In genomic region chr6:89081423-89082322, GRCh38 we compare ENCODE assay signal across 9 cellular contexts. TPM values are rescaled to one million over a fixed set of nuclear protein-coding genes. Genes with fewer than 3 reads are reported as not detected.
DNase-seq lines count a peak whose midpoint lies in the region; ATAC-seq lines count a peak whose summit lies in the region.
"Had no signal": no experiment of that assay in that cellular context is flagged by ENCODE, and none has a peak within 500 bp of the region (broad histone marks: within the 10 kb centered on the region; RNA-seq: fewer than 3 reads in every experiment).

No MANE protein-coding gene starts in this region.

- peak; percentile 65 for ATAC-seq in GM19025 (IDR thresholded peaks at IDR 0.05; ENCODE audit: low read depth, unreplicated experiment)
- peak; percentile 59 for ATAC-seq in HG03354 (IDR thresholded peaks at IDR 0.05; ENCODE audit: poor library complexity, severe bottlenecking, unreplicated experiment)

- DNase-seq in AG20443 (ENCODE audit: low spot score) = peak; percentile 95
- peak; percentile 88 for DNase-seq in NCI-H446 treated with DMSO at 0.1 percent for 48 hours (lab: John Stamatoyannopoulos, UW)
- peak; percentile 99 for DNase-seq in activated CD4-positive, alpha-beta T cell treated with anti-CD3 and anti-CD28 coated beads for 1 hour
- DNase-seq in cerebellum (ENCODE audit: low spot score) = peak; percentile 90
- peak; percentile 91 for DNase-seq in kidney glomerular epithelial cell (lab: John Stamatoyannopoulos, UW)
- DNase-seq in stimulated activated CD4-positive, alpha-beta T cell treated with anti-CD3 and anti-CD28 coated beads, Interleukin-15, amount 100 ng/mL, for 48 hours (ENCODE audit: low read depth in 2 of 2) = peak; percentile 96

RNA-seq across cellular contexts. Expression of gene PNRC1, which starts 1.1 kb away (rescaled TPM):
- 75.8 TPM for total RNA-seq in cerebellum

RNA-seq across cellular contexts. Expression of gene SRSF12, which starts 36.2 kb away (rescaled TPM):
- 38.0 TPM for total RNA-seq in cerebellum
- total RNA-seq: T-helper 1 cell treated with Interleukin-12 subunit alpha and Interleukin-12 subunit beta and Interleukin-4 antibody, amounts not matched to agents 30 ng/mL and 1 ng/mL, for 36 hours had no signal

Comparison
In these comparisons a context has a peak if more than half of its experiments do, and no peak if none do; other contexts are left out.
1. Peak in every context shown above with its lines: DNase-seq and ATAC-seq.